ENCODE assay signal across 22 cellular contexts in the genomic region with DNA sequence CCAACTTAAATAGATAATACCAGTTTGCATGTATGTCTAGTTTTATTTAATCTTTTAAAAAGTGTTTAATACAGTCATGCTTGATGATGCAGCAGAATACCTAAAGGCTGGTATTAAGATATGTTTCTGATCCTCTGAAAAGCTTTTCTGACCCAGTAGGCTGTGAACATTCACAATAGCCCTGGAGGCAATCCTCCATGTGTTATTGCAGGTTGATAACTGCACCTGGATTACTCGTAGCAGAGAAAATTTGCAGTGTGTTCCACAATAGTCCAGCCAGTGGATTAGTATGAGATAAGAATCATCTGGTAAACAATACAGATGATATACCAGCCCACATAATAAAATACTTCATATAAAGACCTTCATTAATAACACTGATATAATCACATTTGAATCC.
"Had no signal": no experiment of that assay in that cellular context is flagged by ENCODE, and none has a peak within 500 bp of the region (broad histone marks: within the 10 kb centered on the region; RNA-seq: fewer than 3 reads in every experiment).

No MANE protein-coding gene starts in this region.

- H3K9me3 ChIP-seq: neutrophil, pancreas, psoas muscle, right lobe of liver, sigmoid colon, stomach, thoracic aorta, thyroid gland, tibial nerve, upper lobe of left lung, vagina had no signal

- H3K4me3 ChIP-seq: pancreas, psoas muscle, right lobe of liver, sigmoid colon, stomach, thoracic aorta, thyroid gland, tibial nerve, upper lobe of left lung, vagina had no signal

- H3K36me3 ChIP-seq: neutrophil, pancreas, right lobe of liver, sigmoid colon, stomach, thoracic aorta, thyroid gland, tibial nerve, upper lobe of left lung, vagina had no signal

- DNase-seq: nephron progenitor cell; nucleus accumbens; pancreas; psoas muscle; right cardiac atrium; right lobe of liver; sigmoid colon; small intestine; stimulated activated CD4-positive, alpha-beta T cell treated with anti-CD3 and anti-CD28 coated beads, Interleukin-15, amount 100 ng/mL, for 24 hours; stimulated activated CD4-positive, alpha-beta T cell treated with anti-CD3 and anti-CD28 coated beads, Interleukin-2, amount 100 ng/mL, for 24 hours; stimulated activated CD4-positive, alpha-beta T cell treated with anti-CD3 and anti-CD28 coated beads, Interleukin-2, amount 100 ng/mL, for 48 hours; stimulated activated CD4-positive, alpha-beta T cell treated with anti-CD3 and anti-CD28 coated beads, Interleukin-4, amount 100 ng/mL, for 24 hours; stimulated activated naive B cell treated with anti-CD40 and anti-IgM and Interleukin-4, amounts not matched to agents 10 μg/mL and 1 μg/mL and 100 μg/mL, for 72 hours; stimulated activated naive CD4-positive, alpha-beta T cell treated with Interleukin-2 at 50 U/mL for 16 hours; stomach; thyroid gland; trophoblast cell; upper lobe of left lung had no signal

- H3K27ac ChIP-seq: neutrophil, pancreas, psoas muscle, right lobe of liver, sigmoid colon, stomach, thoracic aorta, thyroid gland, tibial nerve, upper lobe of left lung, vagina had no signal
